Comparison of ENCODE assay signal across 19 cellular contexts in genomic region chr15:29835301-29835700, GRCh38. TPM values are rescaled to one million over a fixed set of nuclear protein-coding genes. Genes with fewer than 3 reads are reported as not detected.
DNase-seq lines count a peak whose midpoint lies in the region; TF ChIP-seq lines count a peak whose summit lies in the region.
"Had no signal": no experiment of that assay in that cellular context is flagged by ENCODE, and none has a peak within 500 bp of the region (broad histone marks: within the 10 kb centered on the region; RNA-seq: fewer than 3 reads in every experiment).

No MANE protein-coding gene starts in this region.

- no peak overlapping the region for H3K4me3 ChIP-seq in tibial artery
- H3K4me3 ChIP-seq in transverse colon, result no peak overlapping the region
- H3K4me3 ChIP-seq in stomach, result no peak overlapping the region
- H3K4me3 ChIP-seq in mesendoderm (ENCODE audit: low read length), result no peak overlapping the region
- H3K4me3 ChIP-seq: BLaER1, cardiac muscle cell, SK-N-MC had no signal

- no peak overlapping the region for H2AK5ac ChIP-seq in mesendoderm (ENCODE audit: low read length)

- no peak for TF ChIP-seq EP300 in transverse colon (IDR thresholded peaks at IDR 0.05; ENCODE audit: low read depth)
- TF ChIP-seq EP300 in stomach (IDR thresholded peaks at IDR 0.05), result no peak

- H3K9me3 ChIP-seq in tibial artery (no peaks in the 10 kb centered on the region), transverse colon (no peaks in the 10 kb centered on the region), stomach (no peaks in the 10 kb centered on the region)
- H3K9me3 ChIP-seq: neutrophil had no signal

- H3K4me3 Mint-ChIP-seq in endothelial cell (ENCODE audit: unreplicated experiment), result no peak overlapping the region
- H3K4me3 Mint-ChIP-seq: activated naive CD4-positive, alpha-beta T cell treated with anti-CD3 and anti-CD28 coated beads, Interleukin-2, amount 50 U/mL, for 24 hours; immature natural killer cell; type B pancreatic cell had no signal

- no peak overlapping the region for H4K8ac ChIP-seq in mesendoderm (ENCODE audit: low read depth, low read length)

- peak overlapping the region; percentile 81 for H3K27ac Mint-ChIP-seq in endothelial cell (ENCODE audit: unreplicated experiment)
- H3K27ac Mint-ChIP-seq: activated naive CD4-positive, alpha-beta T cell treated with anti-CD3 and anti-CD28 coated beads, Interleukin-2, amount 50 U/mL, for 24 hours; immature natural killer cell; type B pancreatic cell had no signal

- TF ChIP-seq POLR2A in transverse colon (IDR thresholded peaks at IDR 0.05), result no peak
- no peak for TF ChIP-seq POLR2A in stomach (IDR thresholded peaks at IDR 0.05)

- H3K9me3 Mint-ChIP-seq in endothelial cell (ENCODE audit: unreplicated experiment), result no peaks in the 10 kb centered on the region
- H3K9me3 Mint-ChIP-seq: type B pancreatic cell had no signal

- no peaks in the 10 kb centered on the region for H3K36me3 Mint-ChIP-seq in endothelial cell (ENCODE audit: low read depth, unreplicated experiment)
- H3K36me3 Mint-ChIP-seq: immature natural killer cell, type B pancreatic cell had no signal

- H3K56ac ChIP-seq in mesendoderm (ENCODE audit: low read length), result no peak overlapping the region

- H3K18ac ChIP-seq in mesendoderm (ENCODE audit: low read length), result no peak overlapping the region

- H3K4me2 ChIP-seq in mesendoderm (ENCODE audit: low read length), result no peak overlapping the region
- H3K4me2 ChIP-seq: BLaER1 had no signal

- WGBS in transverse colon (ENCODE audit: low coverage in 1 of 2), 2 donors, result 66 to 72% methylated on average over 4 of the region's 4 CpGs
- 30 to 60% (median 50%) methylated on average over 4 of the region's 4 CpGs for WGBS in stomach, 5 donors
- WGBS in mesendoderm (ENCODE audit: extremely low coverage, insufficient coverage, low lambda C conversion rate), result no CpG with 5 or more reads among the region's 4 CpGs

- H3K4ac ChIP-seq in mesendoderm (ENCODE audit: low read depth, low read length), result no peak overlapping the region

- H3K4me1 ChIP-seq in tibial artery, result peaks cover 0 to 20% (median 12%) of the 10 kb centered on the region in 4 donors
- no peaks in the 10 kb centered on the region for H3K4me1 ChIP-seq in transverse colon
- peaks cover 0 to 18% (median 5%) of the 10 kb centered on the region in 4 donors for H3K4me1 ChIP-seq in stomach
- H3K4me1 ChIP-seq in mesendoderm (ENCODE audit: control insufficient read depth, low read depth, low read length), result no peaks in the 10 kb centered on the region
- H3K4me1 ChIP-seq: BLaER1 had no signal

- H3K4me1 Mint-ChIP-seq in endothelial cell (ENCODE audit: unreplicated experiment), result peaks cover 36% of the 10 kb centered on the region
- H3K4me1 Mint-ChIP-seq: activated naive CD4-positive, alpha-beta T cell treated with anti-CD3 and anti-CD28 coated beads, Interleukin-2, amount 50 U/mL, for 24 hours; immature natural killer cell had no signal

- H2BK120ac ChIP-seq in mesendoderm (ENCODE audit: low read depth, low read length), result no peak overlapping the region

- H2BK15ac ChIP-seq in mesendoderm (replicated peaks; ENCODE audit: low read depth), result no peak overlapping the region

- no peak overlapping the region for H3K23ac ChIP-seq in mesendoderm (ENCODE audit: low read length)

- no peak for TF ChIP-seq CTCF in endothelial cell (IDR thresholded peaks at IDR 0.05; ENCODE audit: unreplicated experiment)
- no peak for TF ChIP-seq CTCF in tibial artery (IDR thresholded peaks at IDR 0.05)
- no peak for TF ChIP-seq CTCF in transverse colon (IDR thresholded peaks at IDR 0.05)
- no peak for TF ChIP-seq CTCF in stomach (IDR thresholded peaks at IDR 0.05)

- in situ Hi-C loops in transverse colon (cut with MboI; ENCODE audit: low pct_ligation_motif_present in 1 of 4, low pct_unique_long_range_greater_than_20kb in 1 of 4, low sequenced_read_pairs in 3 of 4), result no loop called here

- no peaks in the 10 kb centered on the region for H3K79me1 ChIP-seq in mesendoderm (ENCODE audit: low read length)

- no peak overlapping the region for H3K9ac ChIP-seq in mesendoderm (ENCODE audit: low read length)
- H3K9ac ChIP-seq: BLaER1 had no signal

- H3K79me2 ChIP-seq in mesendoderm (ENCODE audit: control insufficient read depth, insufficient read depth, low read length), result no peaks in the 10 kb centered on the region

- H2BK5ac ChIP-seq in mesendoderm (ENCODE audit: low read length), result no peak overlapping the region

- H3K27me3 ChIP-seq in tibial artery (no peaks in the 10 kb centered on the region), transverse colon (no peaks in the 10 kb centered on the region), stomach (no peaks in the 10 kb centered on the region), mesendoderm (ENCODE audit: insufficient read depth, low read length, poor library complexity) (no peaks in the 10 kb centered on the region)
- H3K27me3 ChIP-seq: cardiac muscle cell had no signal

- no peak overlapping the region for H4K5ac ChIP-seq in mesendoderm (ENCODE audit: low read length)

- no peaks in the 10 kb centered on the region for H3K36me3 ChIP-seq in tibial artery
- H3K36me3 ChIP-seq in transverse colon, result no peaks in the 10 kb centered on the region
- H3K36me3 ChIP-seq in stomach, result no peaks in the 10 kb centered on the region
- no peaks in the 10 kb centered on the region for H3K36me3 ChIP-seq in mesendoderm (ENCODE audit: control insufficient read depth, insufficient read depth, low read length)
- H3K36me3 ChIP-seq: BLaER1, cardiac muscle cell, neutrophil had no signal

- H3K27me3 Mint-ChIP-seq in endothelial cell (ENCODE audit: unreplicated experiment), result peaks cover 3% of the 10 kb centered on the region

- intact Hi-C loops in tibial artery (cut with DNase I; ENCODE audit: low total_unique reads) (no loop called here), transverse colon (cut with DNase I; ENCODE audit: low total_unique reads) (no loop called here), stomach (cut with DNase I; ENCODE audit: low total_unique reads) (no loop called here)

- DNase-seq in NCI-H748 (lab: John Stamatoyannopoulos, UW; ENCODE audit: unreplicated experiment) (peak; percentile 24), NCI-H748 treated with DMSO at 0.1 percent for 48 hours (lab: John Stamatoyannopoulos, UW) (no peak), endothelial cell (ENCODE audit: low spot score) (no peak), iris pigment epithelial cell (ENCODE audit: low read depth) (peak; percentile 46), tibial artery (no peak), transverse colon (no peak), stomach (no peak), mesendoderm (no peak)
- DNase-seq: activated T-cell treated with anti-CD3 and anti-CD28 coated beads, Interleukin-2, amount 50 U/mL, for 1 hour; glutamatergic neuron; immature natural killer cell; stimulated activated CD4-positive, alpha-beta T cell treated with anti-CD3 and anti-CD28 coated beads, Interleukin-4, amount 100 ng/mL, for 4 hours had no signal

- peak overlapping the region; percentile 45 to 59 for H3K27ac ChIP-seq in tibial artery
- H3K27ac ChIP-seq in transverse colon, result no peak overlapping the region
- H3K27ac ChIP-seq in stomach, result peak overlapping the region in 1 of 5 donors; percentile 38
- H3K27ac ChIP-seq in mesendoderm (ENCODE audit: low read depth, low read length), result no peak overlapping the region
- H3K27ac ChIP-seq: 22Rv1, BLaER1, cardiac muscle cell, neutrophil, SK-N-MC had no signal

RNA-seq across cellular contexts. Expression of gene TJP1, which starts 13.0 kb away (rescaled TPM):
- total RNA-seq in endothelial cell (ENCODE audit: unreplicated experiment) (473 TPM), transverse colon (100 to 1,000 TPM in 1 of 4 donors, 10 to 100 TPM in 3; 69.9 to 119 (median 93.0) TPM), stomach (100 to 1,000 TPM in 3 of 5 donors, 10 to 100 TPM in 2; 62.0 to 167 (median 107) TPM)
- 10 to 100 TPM; 12.3 to 14.3 (median 13.0) TPM for polyA plus RNA-seq in stomach
- 107 TPM for polyA plus RNA-seq in mesendoderm (2013, experiment 1 of 2)
- polyA plus RNA-seq in mesendoderm (2013, experiment 2 of 2), result 108 TPM
- polyA plus RNA-seq: immature natural killer cell had no signal

Comparison
In these comparisons a context has a peak if more than half of its experiments do, and no peak if none do; other contexts are left out.
1. DNase-seq: peak in NCI-H748 (single experiment) and iris pigment epithelial cell (single experiment); none in NCI-H748 treated with DMSO at 0.1 percent for 48 hours (single experiment), endothelial cell (single experiment), tibial artery (0 of 2), transverse colon (single experiment), stomach (single experiment) and mesendoderm (single experiment).
2. H3K27ac ChIP-seq: peak in tibial artery (2 of 2); none in transverse colon (0 of 4) and mesendoderm (single experiment).